ENCODE assay signal across 2 cellular contexts in genomic region chr1:79004916-79005315, GRCh38.
TF ChIP-seq lines count a peak whose summit lies in the region.

No MANE protein-coding gene starts in this region.

TF ChIP-seq in SK-N-SH, 30 proteins besides CTCF, POLR2A, EP300 and RAD21 (continued from another document):
- TF ChIP-seq ZBTB33 (IDR thresholded peaks at IDR 0.05; ENCODE audit: borderline replicate concordance, low read depth) (no peak), NFIC (IDR thresholded peaks at IDR 0.05; ENCODE audit: borderline replicate concordance) (no peak), SMC3 (IDR thresholded peaks at IDR 0.05; ENCODE audit: low read depth, low read length) (no peak), MXI1 (IDR thresholded peaks at IDR 0.05; ENCODE audit: low read depth, low read length) (no peak), NRF1 (IDR thresholded peaks at IDR 0.05; ENCODE audit: low read depth, low read length) (no peak), FOSL2 (IDR thresholded peaks at IDR 0.05; ENCODE audit: borderline replicate concordance, low read depth) (no peak), TCF12 (IDR thresholded peaks at IDR 0.05) (no peak), MAX (IDR thresholded peaks at IDR 0.05; ENCODE audit: low read depth) (no peak), GATA2 (CRISPR knock-in tag; IDR thresholded peaks at IDR 0.05) (no peak), RCOR1 (IDR thresholded peaks at IDR 0.05; ENCODE audit: low read length) (no peak)

TF ChIP-seq in SK-N-SH treated with all-trans-retinoic acid at 6 μM for 48 hours, 23 proteins besides CTCF, POLR2A, EP300 and RAD21 (continued from another document):
- TF ChIP-seq, protein P1, sequence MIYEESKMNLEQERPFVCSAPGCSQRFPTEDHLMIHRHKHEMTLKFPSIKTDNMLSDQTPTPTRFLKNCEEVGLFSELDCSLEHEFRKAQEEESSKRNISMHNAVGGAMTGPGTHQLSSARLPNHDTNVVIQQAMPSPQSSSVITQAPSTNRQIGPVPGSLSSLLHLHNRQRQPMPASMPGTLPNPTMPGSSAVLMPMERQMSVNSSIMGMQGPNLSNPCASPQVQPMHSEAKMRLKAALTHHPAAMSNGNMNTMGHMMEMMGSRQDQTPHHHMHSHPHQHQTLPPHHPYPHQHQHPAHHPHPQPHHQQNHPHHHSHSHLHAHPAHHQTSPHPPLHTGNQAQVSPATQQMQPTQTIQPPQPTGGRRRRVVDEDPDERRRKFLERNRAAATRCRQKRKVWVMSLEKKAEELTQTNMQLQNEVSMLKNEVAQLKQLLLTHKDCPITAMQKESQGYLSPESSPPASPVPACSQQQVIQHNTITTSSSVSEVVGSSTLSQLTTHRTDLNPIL (CRISPR knock-in tag; IDR thresholded peaks at IDR 0.05; ENCODE audit: low read depth), result no peak
- no peak for TF ChIP-seq ZNF8 (CRISPR knock-in tag; IDR thresholded peaks at IDR 0.05)
- TF ChIP-seq TSHZ2 (CRISPR knock-in tag; IDR thresholded peaks at IDR 0.05), result no peak
- no peak for TF ChIP-seq TCF4 (CRISPR knock-in tag; IDR thresholded peaks at IDR 0.05; ENCODE audit: borderline replicate concordance)
- TF ChIP-seq SNAI2 (CRISPR knock-in tag; IDR thresholded peaks at IDR 0.05), result no peak
- no peak for TF ChIP-seq BACH2 (CRISPR knock-in tag; IDR thresholded peaks at IDR 0.05; ENCODE audit: borderline replicate concordance)
- no peak for TF ChIP-seq ARNTL (CRISPR knock-in tag; IDR thresholded peaks at IDR 0.05; ENCODE audit: borderline replicate concordance, low read depth)
- TF ChIP-seq ZFP3 (CRISPR knock-in tag; IDR thresholded peaks at IDR 0.05), result no peak
- TF ChIP-seq ZFP30 (CRISPR knock-in tag; IDR thresholded peaks at IDR 0.05), result no peak
- TF ChIP-seq ISL1 (CRISPR knock-in tag; IDR thresholded peaks at IDR 0.05), result no peak
- TF ChIP-seq POU6F1 (CRISPR knock-in tag; IDR thresholded peaks at IDR 0.05; ENCODE audit: borderline replicate concordance, low read depth), result no peak
- TF ChIP-seq, protein P2, sequence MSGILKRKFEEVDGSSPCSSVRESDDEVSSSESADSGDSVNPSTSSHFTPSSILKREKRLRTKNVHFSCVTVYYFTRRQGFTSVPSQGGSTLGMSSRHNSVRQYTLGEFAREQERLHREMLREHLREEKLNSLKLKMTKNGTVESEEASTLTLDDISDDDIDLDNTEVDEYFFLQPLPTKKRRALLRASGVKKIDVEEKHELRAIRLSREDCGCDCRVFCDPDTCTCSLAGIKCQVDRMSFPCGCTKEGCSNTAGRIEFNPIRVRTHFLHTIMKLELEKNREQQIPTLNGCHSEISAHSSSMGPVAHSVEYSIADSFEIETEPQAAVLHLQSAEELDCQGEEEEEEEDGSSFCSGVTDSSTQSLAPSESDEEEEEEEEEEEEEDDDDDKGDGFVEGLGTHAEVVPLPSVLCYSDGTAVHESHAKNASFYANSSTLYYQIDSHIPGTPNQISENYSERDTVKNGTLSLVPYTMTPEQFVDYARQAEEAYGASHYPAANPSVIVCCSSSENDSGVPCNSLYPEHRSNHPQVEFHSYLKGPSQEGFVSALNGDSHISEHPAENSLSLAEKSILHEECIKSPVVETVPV (CRISPR knock-in tag; IDR thresholded peaks at IDR 0.05), result no peak
- TF ChIP-seq RARB (CRISPR knock-in tag; IDR thresholded peaks at IDR 0.05), result no peak
- no peak for TF ChIP-seq PPARA (CRISPR knock-in tag; IDR thresholded peaks at IDR 0.05; ENCODE audit: borderline replicate concordance)
- TF ChIP-seq CSDC2 (CRISPR knock-in tag; IDR thresholded peaks at IDR 0.05), result no peak
